8 cellular contexts compared by ENCODE assay signal in genomic region chr14:73760598-73761586, GRCh38. TPM values are rescaled to one million over a fixed set of nuclear protein-coding genes. Genes with fewer than 3 reads are reported as not detected.
DNase-seq lines count a peak whose midpoint lies in the region; TF ChIP-seq lines count a peak whose summit lies in the region.

No MANE protein-coding gene starts in this region.

- H3K9ac ChIP-seq in iPS-15b (ENCODE audit: low read depth, low read length), result no peak overlapping the region

- no peak for TF ChIP-seq CTCF in WI38 (IDR thresholded peaks at IDR 0.05; ENCODE audit: low read depth, low read length)

- H3K4me3 ChIP-seq in WI38 (ENCODE audit: low read depth, low read length) (peak overlapping the region; percentile 58), iPS-15b (ENCODE audit: low read depth, low read length) (peak overlapping the region; percentile 62)

- H3K36me3 ChIP-seq in iPS-15b (ENCODE audit: control insufficient read depth, insufficient read depth, low read length), result peaks cover 3% of the 10 kb centered on the region

- peaks cover 13% of the 10 kb centered on the region for H3K4me1 ChIP-seq in iPS-15b (ENCODE audit: control insufficient read depth, insufficient read depth, low read length)

- H3K9me3 ChIP-seq in iPS-15b (ENCODE audit: control insufficient read depth, insufficient read depth, low read length), result no peaks in the 10 kb centered on the region

- peak overlapping the region; percentile 73 for H3K27ac ChIP-seq in temporal lobe (ENCODE audit: low read depth, low read length)

- DNase-seq in activated CD8-positive, alpha-beta memory T cell treated with anti-CD3 and anti-CD28 coated beads, Interleukin-2, amount 50 U/mL, for 48 hours, result peak; percentile 65
- DNase-seq in activated CD8-positive, alpha-beta memory T cell treated with anti-CD3 and anti-CD28 coated beads, Interleukin-2, amount 50 U/mL, for 4 hours, result no peak
- no peak for DNase-seq in superior temporal gyrus (ENCODE audit: extremely low spot score)
- no peak for DNase-seq in mesenteric fat pad (ENCODE audit: low spot score)
- no peak for DNase-seq in NCI-H1694 (lab: John Stamatoyannopoulos, UW)

- H3K27me3 ChIP-seq in iPS-15b (ENCODE audit: control insufficient read depth, insufficient read depth, low read length), result peaks cover 19% of the 10 kb centered on the region

RNA-seq across cellular contexts. Expression of gene PNMA1, which starts 46.7 kb away (rescaled TPM):
- total RNA-seq in temporal lobe, result 113 TPM
- total RNA-seq in mesenteric fat pad, result 49.3 TPM
